ENCODE assay signal across 12 cellular contexts in genomic region chr13:91400094-91400462, GRCh38. TPM values are rescaled to one million over a fixed set of nuclear protein-coding genes. Genes with fewer than 3 reads are reported as not detected.
DNase-seq lines count a peak whose midpoint lies in the region; ATAC-seq, FAIRE-seq and TF ChIP-seq lines count a peak whose summit lies in the region.
"Had no signal": no experiment of that assay in that cellular context is flagged by ENCODE, and none has a peak within 500 bp of the region (broad histone marks: within the 10 kb centered on the region; RNA-seq: fewer than 3 reads in every experiment).

No MANE protein-coding gene starts in this region.

- no peak for ATAC-seq in activated T-helper 17 cell treated with anti-CD3 and anti-CD28 coated beads, Interleukin-2, amount 50 U/mL, for 72 hours (replicated peaks)
- ATAC-seq in naive thymus-derived CD8-positive, alpha-beta T cell, result peak in 1 of 2 donors; percentile 25
- ATAC-seq in HG03175 (IDR thresholded peaks at IDR 0.05; ENCODE audit: unreplicated experiment), result no peak
- ATAC-seq: Right ventricle myocardium inferior had no signal

- DNase-seq in CD4-positive, alpha-beta memory T cell, result no peak
- DNase-seq in GM12891 (ENCODE audit: insufficient read length, low spot score) (no peak), esophagus muscularis mucosa (ENCODE audit: extremely low spot score) (no peak), NCI-H524 (lab: John Stamatoyannopoulos, UW) (no peak), AML-193 (lab: John Stamatoyannopoulos, UW) (no peak)
- DNase-seq in naive thymus-derived CD8-positive, alpha-beta T cell, result no peak
- DNase-seq: GDM1, NCI-H1694, NCI-H774 had no signal

- H3K9me3 Mint-ChIP-seq in CD4-positive, alpha-beta memory T cell, result no peaks in the 10 kb centered on the region
- H3K9me3 Mint-ChIP-seq in activated T-helper 17 cell treated with anti-CD3 and anti-CD28 coated beads, Interleukin-2, amount 50 U/mL, for 72 hours, result no peaks in the 10 kb centered on the region
- H3K9me3 Mint-ChIP-seq in naive thymus-derived CD8-positive, alpha-beta T cell, result no peaks in the 10 kb centered on the region

- CTCF ChIA-PET in CD4-positive, alpha-beta memory T cell (lab: Charles Lee; ENCODE audit: partially characterized antibody), result no interaction called here

- H3K4me1 ChIP-seq in CD4-positive, alpha-beta memory T cell (ENCODE audit: insufficient read depth, low read length), result peaks cover 17% of the 10 kb centered on the region
- H3K4me1 ChIP-seq in esophagus muscularis mucosa, result peaks cover 11 to 19% (median 17%) of the 10 kb centered on the region in 4 donors

- H3K27me3 ChIP-seq in CD4-positive, alpha-beta memory T cell (ENCODE audit: insufficient read depth, low read length), result peaks cover 7% of the 10 kb centered on the region
- H3K27me3 ChIP-seq in esophagus muscularis mucosa, result peaks cover 0 to 55% (median 22%) of the 10 kb centered on the region in 4 donors

- intact Hi-C loops in CD4-positive, alpha-beta memory T cell (cut with micrococcal nuclease), result no loop called here
- intact Hi-C loops in esophagus muscularis mucosa (cut with DNase I), result no loop called here

- no peaks in the 10 kb centered on the region for H3K9me3 ChIP-seq in CD4-positive, alpha-beta memory T cell (ENCODE audit: control insufficient read depth in 1 of 2, low read length in 2 of 2)
- H3K9me3 ChIP-seq in esophagus muscularis mucosa, result no peaks in the 10 kb centered on the region

- H3K4me1 Mint-ChIP-seq in CD4-positive, alpha-beta memory T cell, result peaks cover 7 to 17% (median 14%) of the 10 kb centered on the region in 4 donors
- H3K4me1 Mint-ChIP-seq in activated T-helper 17 cell treated with anti-CD3 and anti-CD28 coated beads, Interleukin-2, amount 50 U/mL, for 72 hours, result peaks cover 4% of the 10 kb centered on the region
- peaks cover 2 to 17% (median 13%) of the 10 kb centered on the region in 4 donors for H3K4me1 Mint-ChIP-seq in naive thymus-derived CD8-positive, alpha-beta T cell

- POLR2A ChIA-PET in CD4-positive, alpha-beta memory T cell (lab: Charles Lee; ENCODE audit: partially characterized antibody), result no interaction called here
- POLR2A ChIA-PET in naive thymus-derived CD8-positive, alpha-beta T cell (lab: Charles Lee), result interaction anchor here (0.6 kb wide), 1 partner anchor 41 kb away, joined by 3 read pairs; no protein-coding TSS in a partner anchor

- H3K27me3 Mint-ChIP-seq in CD4-positive, alpha-beta memory T cell, result peaks cover 10 to 14% of the 10 kb centered on the region in 2 donors
- peaks cover 17% of the 10 kb centered on the region for H3K27me3 Mint-ChIP-seq in activated T-helper 17 cell treated with anti-CD3 and anti-CD28 coated beads, Interleukin-2, amount 50 U/mL, for 72 hours
- H3K27me3 Mint-ChIP-seq in naive thymus-derived CD8-positive, alpha-beta T cell, result peaks cover 10 to 33% (median 21%) of the 10 kb centered on the region in 5 donors

- no peak for TF ChIP-seq CTCF in esophagus muscularis mucosa (IDR thresholded peaks at IDR 0.05)

- 64% methylated on average over 5 of the region's 5 CpGs for WGBS in esophagus muscularis mucosa

- H3K36me3 Mint-ChIP-seq in CD4-positive, alpha-beta memory T cell, result no peaks in the 10 kb centered on the region
- H3K36me3 Mint-ChIP-seq in activated T-helper 17 cell treated with anti-CD3 and anti-CD28 coated beads, Interleukin-2, amount 50 U/mL, for 72 hours (ENCODE audit: low read depth), result no peaks in the 10 kb centered on the region
- no peaks in the 10 kb centered on the region for H3K36me3 Mint-ChIP-seq in naive thymus-derived CD8-positive, alpha-beta T cell

- no peak for TF ChIP-seq POLR2A in GM12891 (IDR thresholded peaks at IDR 0.05; ENCODE audit: low read depth, low read length)
- TF ChIP-seq POLR2A in esophagus muscularis mucosa (IDR thresholded peaks at IDR 0.05; ENCODE audit: low read depth), result no peak

- TF ChIP-seq EP300 in esophagus muscularis mucosa (IDR thresholded peaks at IDR 0.05), result no peak

- no peak overlapping the region for H3K4me3 ChIP-seq in CD4-positive, alpha-beta memory T cell (ENCODE audit: low read length in 2 of 2)
- no peak overlapping the region for H3K4me3 ChIP-seq in esophagus muscularis mucosa

- FAIRE-seq in GM12891 (lab: Jason Lieb, UNC), result no peak

- no peaks in the 10 kb centered on the region for H3K36me3 ChIP-seq in CD4-positive, alpha-beta memory T cell (ENCODE audit: insufficient read depth, low read length)
- no peaks in the 10 kb centered on the region for H3K36me3 ChIP-seq in esophagus muscularis mucosa

- peak overlapping the region in 1 of 7 donors; percentile 4 for H3K27ac Mint-ChIP-seq in CD4-positive, alpha-beta memory T cell
- no peak overlapping the region for H3K27ac Mint-ChIP-seq in activated T-helper 17 cell treated with anti-CD3 and anti-CD28 coated beads, Interleukin-2, amount 50 U/mL, for 72 hours
- peak overlapping the region in 3 of 10 donors; percentile 1 to 52 (median 12) for H3K27ac Mint-ChIP-seq in naive thymus-derived CD8-positive, alpha-beta T cell

- H3K4me3 Mint-ChIP-seq in CD4-positive, alpha-beta memory T cell, result peak overlapping the region; percentile 63 to 89 (median 70)
- peak overlapping the region; percentile 79 for H3K4me3 Mint-ChIP-seq in activated T-helper 17 cell treated with anti-CD3 and anti-CD28 coated beads, Interleukin-2, amount 50 U/mL, for 72 hours
- peak overlapping the region in 9 of 10 donors; percentile 54 to 84 (median 73) for H3K4me3 Mint-ChIP-seq in naive thymus-derived CD8-positive, alpha-beta T cell

- no peak overlapping the region for H3K27ac ChIP-seq in CD4-positive, alpha-beta memory T cell (ENCODE audit: low read depth, low read length)
- no peak overlapping the region for H3K27ac ChIP-seq in esophagus muscularis mucosa (replicated peaks in 1 of 4)

TF ChIP-seq in GM12891, 5 proteins besides CTCF, POLR2A, EP300 and RAD21:
- TF ChIP-seq POU2F2 (IDR thresholded peaks at IDR 0.05; ENCODE audit: low read depth, low read length) (no peak), TAF1 (IDR thresholded peaks at IDR 0.05; ENCODE audit: low read depth, low read length) (no peak), PAX5 (IDR thresholded peaks at IDR 0.05; ENCODE audit: insufficient read depth, low read length, severe bottlenecking) (no peak), SPI1 (IDR thresholded peaks at IDR 0.05; ENCODE audit: low read depth, low read length) (peak; percentile 58), POLR2AphosphoS5 (IDR thresholded peaks at IDR 0.05; ENCODE audit: low read depth, low read length) (no peak)

RNA-seq across cellular contexts. Expression of gene GPC5, which starts 1.7 kb away (rescaled TPM):
- under 1 TPM in 1 of 2 experiments, not detected in 1; 0.14 TPM for total RNA-seq in CD4-positive, alpha-beta memory T cell
- polyA plus RNA-seq in CD4-positive, alpha-beta memory T cell, result not detected
- 3.6 TPM for polyA plus RNA-seq in GM12891 (2012; ENCODE audit: low read depth, missing spikeins)
- total RNA-seq in activated T-helper 17 cell treated with anti-CD3 and anti-CD28 coated beads, Interleukin-2, amount 50 U/mL, for 72 hours, result under 1 TPM; 0.09 to 0.29 TPM
- total RNA-seq in naive thymus-derived CD8-positive, alpha-beta T cell, result not detected
- polyA plus RNA-seq in naive thymus-derived CD8-positive, alpha-beta T cell, result not detected
- under 1 TPM in 3 of 4 donors, not detected in 1; 0.13 to 0.42 (median 0.33) TPM for total RNA-seq in esophagus muscularis mucosa

RNA-seq across cellular contexts. Expression of gene MIR17HG, which starts 52.6 kb away (rescaled TPM):
- 10 to 100 TPM; 12.7 to 13.2 TPM for total RNA-seq in CD4-positive, alpha-beta memory T cell
- polyA plus RNA-seq in CD4-positive, alpha-beta memory T cell, result under 1 TPM; 0.18 to 0.71 TPM
- polyA plus RNA-seq in GM12891 (2012; ENCODE audit: low read depth, missing spikeins), result 2.8 TPM
- total RNA-seq in activated T-helper 17 cell treated with anti-CD3 and anti-CD28 coated beads, Interleukin-2, amount 50 U/mL, for 72 hours, result 10 to 100 TPM; 19.1 to 22.0 TPM
- total RNA-seq in naive thymus-derived CD8-positive, alpha-beta T cell, result 10 to 100 TPM; 15.8 to 17.5 TPM
- polyA plus RNA-seq in naive thymus-derived CD8-positive, alpha-beta T cell, result under 1 TPM; 0.24 to 0.74 (median 0.47) TPM
- 1 to 10 TPM in 3 of 4 donors, under 1 TPM in 1; 0.45 to 6.6 (median 1.9) TPM for total RNA-seq in esophagus muscularis mucosa
